Comparison of ENCODE assay signal across 23 cellular contexts in genomic region chr20:61050491-61050890, GRCh38.
"Had no signal": no experiment of that assay in that cellular context is flagged by ENCODE, and none has a peak within 500 bp of the region (broad histone marks: within the 10 kb centered on the region; RNA-seq: fewer than 3 reads in every experiment).

No MANE protein-coding gene starts in this region.

- H3K27ac ChIP-seq: colonic mucosa, dorsolateral prefrontal cortex, esophagus muscularis mucosa, foreskin keratinocyte, gastroesophageal sphincter, heart left ventricle, hepatocyte, left lung, lower lobe of right lung had no signal

- H3K4me3 ChIP-seq: colonic mucosa, dorsolateral prefrontal cortex, esophagus muscularis mucosa, gastroesophageal sphincter, heart left ventricle, hepatocyte, left lung, lower lobe of right lung had no signal

- H3K36me3 ChIP-seq: colonic mucosa, esophagus muscularis mucosa, gastroesophageal sphincter, heart left ventricle, left lung, lower lobe of right lung had no signal

- FAIRE-seq: endothelial cell of umbilical vein, frontal cortex, keratinocyte had no signal

- H3K9me3 ChIP-seq: colonic mucosa, esophagus muscularis mucosa, left lung, lower lobe of right lung had no signal

- H3K27me3 ChIP-seq: colonic mucosa, esophagus muscularis mucosa, foreskin keratinocyte, hepatocyte had no signal

- DNase-seq: colonic mucosa; dermis blood vessel endothelial cell; dorsolateral prefrontal cortex; effector CD4-positive, alpha-beta T cell; effector memory CD4-positive, alpha-beta T cell; foreskin keratinocyte; heart left ventricle; hypothalamus; immature natural killer cell; left cardiac atrium; left lung; left ventricle myocardium superior; lower lobe of right lung; mesenchymal stem cell; midbrain; naive B cell; naive thymus-derived CD8-positive, alpha-beta T cell had no signal

- H3K4me1 ChIP-seq: colonic mucosa, foreskin keratinocyte, heart left ventricle, left lung, lower lobe of right lung had no signal
